9 cellular contexts compared by ENCODE assay signal in genomic region chr19:16778796-16779411, GRCh38. TPM values are rescaled to one million over a fixed set of nuclear protein-coding genes. Genes with fewer than 3 reads are reported as not detected.
DNase-seq lines count a peak whose midpoint lies in the region; ATAC-seq lines count a peak whose summit lies in the region.
"Had no signal": no experiment of that assay in that cellular context is flagged by ENCODE, and none has a peak within 500 bp of the region (broad histone marks: within the 10 kb centered on the region; RNA-seq: fewer than 3 reads in every experiment).

No MANE protein-coding gene starts in this region.

- H3K4me3 Mint-ChIP-seq in activated naive CD8-positive, alpha-beta T cell treated with anti-CD3 and anti-CD28 coated beads, Interleukin-2, amount 50 U/mL, for 24 hours: no peak overlapping the region
- H3K4me3 Mint-ChIP-seq: activated naive CD8-positive, alpha-beta T cell had no signal

- H3K27ac ChIP-seq in SJSA1 (no peak overlapping the region), iPS DF 6.9 (ENCODE audit: low read length) (no peak overlapping the region)

- no peak overlapping the region for H3K27ac Mint-ChIP-seq in activated naive CD8-positive, alpha-beta T cell treated with anti-CD3 and anti-CD28 coated beads, Interleukin-2, amount 50 U/mL, for 24 hours
- H3K27ac Mint-ChIP-seq: activated naive CD8-positive, alpha-beta T cell had no signal

- H3K4me1 ChIP-seq in SJSA1 (replicated peaks) (no peaks in the 10 kb centered on the region), iPS DF 6.9 (ENCODE audit: control insufficient read depth, insufficient read depth, low read length) (no peaks in the 10 kb centered on the region)

- H3K27me3 Mint-ChIP-seq in activated naive CD8-positive, alpha-beta T cell treated with anti-CD3 and anti-CD28 coated beads, Interleukin-2, amount 50 U/mL, for 24 hours: peaks cover 18% of the 10 kb centered on the region

- no peaks in the 10 kb centered on the region for H3K4me1 Mint-ChIP-seq in activated naive CD8-positive, alpha-beta T cell treated with anti-CD3 and anti-CD28 coated beads, Interleukin-2, amount 50 U/mL, for 24 hours

- WGBS in iPS DF 6.9 (ENCODE audit: insufficient coverage, insufficient read length): no CpG with 5 or more reads among the region's 8 CpGs

- H3K9me3 ChIP-seq in SJSA1 (replicated peaks): no peaks in the 10 kb centered on the region
- H3K9me3 ChIP-seq in iPS DF 6.9 (ENCODE audit: control insufficient read depth, insufficient read depth, low read length): no peaks in the 10 kb centered on the region

- H3K36me3 ChIP-seq in SJSA1 (no peaks in the 10 kb centered on the region), iPS DF 6.9 (ENCODE audit: control insufficient read depth, insufficient read depth, low read length) (no peaks in the 10 kb centered on the region)

- no peaks in the 10 kb centered on the region for H3K36me3 Mint-ChIP-seq in activated naive CD8-positive, alpha-beta T cell treated with anti-CD3 and anti-CD28 coated beads, Interleukin-2, amount 50 U/mL, for 24 hours (ENCODE audit: low read depth)
- H3K36me3 Mint-ChIP-seq: activated naive CD8-positive, alpha-beta T cell had no signal

- H3K4me3 ChIP-seq in SJSA1: no peak overlapping the region
- H3K4me3 ChIP-seq in iPS DF 6.9 (ENCODE audit: low read length): no peak overlapping the region

- H3K27me3 ChIP-seq in SJSA1 (replicated peaks) (no peaks in the 10 kb centered on the region), iPS DF 6.9 (ENCODE audit: control insufficient read depth, insufficient read depth, low read length) (no peaks in the 10 kb centered on the region)

- peak; percentile 14 for DNase-seq in DMS 273 treated with DMSO at 0.1 percent for 48 hours (lab: John Stamatoyannopoulos, UW)
- DNase-seq in HS-27A (ENCODE audit: low read depth): peak; percentile 12
- DNase-seq in SJSA1 (ENCODE audit: low read depth in 1 of 2, low spot score in 2 of 2): peak; percentile 29 to 72
- DNase-seq in activated naive CD8-positive, alpha-beta T cell treated with anti-CD3 and anti-CD28 coated beads, Interleukin-2, amount 50 U/mL, for 24 hours: peak; percentile 59
- peak; percentile 70 for DNase-seq in iPS DF 6.9 (ENCODE audit: low read depth, low spot score)
- DNase-seq in stimulated activated CD4-positive, alpha-beta T cell treated with anti-CD3 and anti-CD28 coated beads, Interleukin-4, amount 100 ng/mL, for 1 hour: peak; percentile 31
- no peak for DNase-seq in dedifferentiated amniotic fluid mesenchymal stem cell (ENCODE audit: extremely low spot score)

- no peaks in the 10 kb centered on the region for H3K9me3 Mint-ChIP-seq in activated naive CD8-positive, alpha-beta T cell treated with anti-CD3 and anti-CD28 coated beads, Interleukin-2, amount 50 U/mL, for 24 hours

- peak; percentile 65 for ATAC-seq in activated naive CD8-positive, alpha-beta T cell treated with anti-CD3 and anti-CD28 coated beads, Interleukin-2, amount 50 U/mL, for 24 hours
- ATAC-seq in HG02973 (IDR thresholded peaks at IDR 0.05; ENCODE audit: unreplicated experiment): no peak

RNA-seq across cellular contexts. Expression of gene SIN3B, which starts 50.3 kb away (rescaled TPM):
- total RNA-seq in SJSA1 (2014; rRNA removed; shearing (Covaris generic)): 9.5 and 18.8 TPM in 2 replicates

RNA-seq across cellular contexts. Expression of gene NWD1, which starts 59.3 kb away (rescaled TPM):
- not detected in 2 replicates for total RNA-seq in SJSA1 (2014; rRNA removed; shearing (Covaris generic))
